ENCODE assay signal across 8 cellular contexts in genomic region chr20:5835234-5835845, GRCh38.
DNase-seq lines count a peak whose midpoint lies in the region; ATAC-seq, FAIRE-seq and TF ChIP-seq lines count a peak whose summit lies in the region.
"Had no signal": no experiment of that assay in that cellular context is flagged by ENCODE, and none has a peak within 500 bp of the region (broad histone marks: within the 10 kb centered on the region; RNA-seq: fewer than 3 reads in every experiment).

No MANE protein-coding gene starts in this region.

- no peak for TF ChIP-seq CTCF in HCT116 (IDR thresholded peaks at IDR 0.05 in 2 of 3, conservative IDR thresholded peaks at IDR 0.05 in 1 of 3; ENCODE audit: borderline replicate concordance in 1 of 3, insufficient read depth in 1 of 3, low read depth in 2 of 3, low read length in 2 of 3)
- no peak for TF ChIP-seq CTCF in H1 (IDR thresholded peaks at IDR 0.05; ENCODE audit: control extremely low read depth in 1 of 3, insufficient read depth in 1 of 3, low read depth in 1 of 3, low read length in 3 of 3)
- no peak for TF ChIP-seq CTCF in sigmoid colon (IDR thresholded peaks at IDR 0.05)

- H3K4me3 ChIP-seq in HCT116 (replicated peaks in 1 of 2; ENCODE audit: low read depth in 1 of 2, low read length in 2 of 2) (no peak overlapping the region), H1 (ENCODE audit: extremely low read depth in 1 of 4, insufficient read depth in 2 of 4, low read depth in 3 of 4, low read length in 4 of 4) (no peak overlapping the region), sigmoid colon (no peak overlapping the region)
- H3K4me3 ChIP-seq: cardiac muscle cell had no signal

- TF ChIP-seq RAD21 in HCT116 (IDR thresholded peaks at IDR 0.05; ENCODE audit: low read depth), result no peak
- TF ChIP-seq RAD21 in H1 (IDR thresholded peaks at IDR 0.05 in 1 of 2, conservative IDR thresholded peaks at IDR 0.05 in 1 of 2; ENCODE audit: low read depth in 2 of 2, low read length in 2 of 2), result no peak

- H3K9me3 ChIP-seq in HCT116 (ENCODE audit: control insufficient read depth in 1 of 2, insufficient read depth in 1 of 2, low read depth in 1 of 2, low read length in 2 of 2), result no peaks in the 10 kb centered on the region
- no peaks in the 10 kb centered on the region for H3K9me3 ChIP-seq in H1 (ENCODE audit: insufficient read depth in 2 of 2, low read depth in 1 of 2, low read length in 1 of 2)
- H3K9me3 ChIP-seq in sigmoid colon, result no peaks in the 10 kb centered on the region

- H3K36me3 ChIP-seq in HCT116 (ENCODE audit: control insufficient read depth in 1 of 2, insufficient read depth in 2 of 2, low read length in 2 of 2), result no peaks in the 10 kb centered on the region
- H3K36me3 ChIP-seq in H1 (ENCODE audit: control insufficient read depth in 2 of 4, insufficient read depth in 4 of 4, low read length in 3 of 4), result no peaks in the 10 kb centered on the region
- H3K36me3 ChIP-seq in sigmoid colon, result no peaks in the 10 kb centered on the region
- H3K36me3 ChIP-seq: cardiac muscle cell had no signal

- H3K23me2 ChIP-seq in H1 (ENCODE audit: low read depth, low read length), result peaks cover 2% of the 10 kb centered on the region; the same call in 1 of the 2 replicates

- no peak overlapping the region for H3K4ac ChIP-seq in H1 (replicated peaks; ENCODE audit: insufficient read length, low read depth, low read length)

- no TSS peak for BruUV-seq in HCT116 (replicated peaks; lab: Mats Ljungman, UMichigan)

- H3K79me2 ChIP-seq in HCT116 (ENCODE audit: insufficient read depth, low read length), result no peaks in the 10 kb centered on the region
- no peaks in the 10 kb centered on the region for H3K79me2 ChIP-seq in H1 (ENCODE audit: control insufficient read depth in 1 of 2, insufficient read depth in 2 of 2, low read length in 2 of 2)

- H4K91ac ChIP-seq in H1 (replicated peaks; ENCODE audit: insufficient read length, low read length), result no peak overlapping the region

- H3K18ac ChIP-seq in H1 (ENCODE audit: extremely low read depth, low read length), result no peak overlapping the region

- DNase-seq in HCT116 (ENCODE audit: low read depth, low spot score) (no peak), RPMI7951 (ENCODE audit: low read depth) (peak; percentile 80), H1 (ENCODE audit: low read depth in 1 of 2, low spot score in 2 of 2) (no peak), pulmonary artery endothelial cell (ENCODE audit: low read depth, low spot score) (peak; percentile 24), sigmoid colon (no peak), SK-N-DZ (ENCODE audit: low spot score) (no peak)

- TF ChIP-seq EP300 in H1 (IDR thresholded peaks at IDR 0.05; ENCODE audit: borderline replicate concordance in 1 of 2, low read depth in 2 of 2, low read length in 2 of 2), result no peak
- no peak for TF ChIP-seq EP300 in sigmoid colon (IDR thresholded peaks at IDR 0.05)

- TF ChIP-seq POLR2A in HCT116 (IDR thresholded peaks at IDR 0.05; ENCODE audit: borderline replicate concordance, extremely low read depth, insufficient read depth, insufficient read length) (no peak), H1 (IDR thresholded peaks at IDR 0.05; ENCODE audit: control extremely low read depth in 1 of 2, low read depth in 2 of 2, low read length in 2 of 2) (no peak), sigmoid colon (IDR thresholded peaks at IDR 0.05) (no peak)

- no peaks in the 10 kb centered on the region for H3K79me1 ChIP-seq in H1 (ENCODE audit: low read depth, low read length)

- H3K27ac ChIP-seq in HCT116 (ENCODE audit: low read depth, low read length) (peak overlapping the region; percentile 44), H1 (ENCODE audit: low read depth, low read length) (no peak overlapping the region), sigmoid colon (peak overlapping the region in 2 of 4 donors; percentile 15 to 38)
- H3K27ac ChIP-seq: cardiac muscle cell had no signal

- H3K56ac ChIP-seq in H1 (replicated peaks; ENCODE audit: insufficient read length, low read depth, low read length), result no peak overlapping the region

- CTCF ChIA-PET in HCT116 (lab: Charles Lee) (no interaction called here), H1 (lab: Charles Lee; ENCODE audit: partially characterized antibody) (interaction anchor here (0.6 to 1.6 kb wide), 6 partner anchors 10 to 1032 kb away, joined by 3 to 4 read pairs (median 3); no protein-coding TSS in a partner anchor)

- H2BK20ac ChIP-seq in H1 (ENCODE audit: low read length), result no peak overlapping the region

- intact Hi-C loops in HCT116 (cut with micrococcal nuclease), result no loop called here
- intact Hi-C loops in sigmoid colon (cut with DNase I), result no loop called here

- ATAC-seq in HCT116 (peak; percentile 46; the same call in 1 of the 2 replicates), GM19023 (IDR thresholded peaks at IDR 0.05; ENCODE audit: unreplicated experiment) (no peak)

- H4K5ac ChIP-seq in H1 (ENCODE audit: insufficient read length, low read depth, low read length), result no peak overlapping the region

- 85% methylated on average over 3 of the region's 3 CpGs; no CpG with 5 or more reads in 1 of the 2 experiments for WGBS in H1 (ENCODE audit: extremely low coverage in 1 of 2, insufficient coverage in 1 of 2, insufficient read length in 1 of 2, insufficient replicate concordance in 2 of 2, low coverage in 1 of 2, low lambda C conversion rate in 2 of 2, missing lambda C conversion rate in 1 of 2), 2 experiments
- 84 to 86% methylated on average over 3 of the region's 3 CpGs for WGBS in sigmoid colon, 2 donors

- H3K9ac ChIP-seq in HCT116 (ENCODE audit: low read length) (no peak overlapping the region), H1 (replicated peaks in 1 of 4; ENCODE audit: extremely low read depth in 1 of 4, low read depth in 3 of 4, low read length in 3 of 4) (no peak overlapping the region)

- no peaks in the 10 kb centered on the region for H3K9me2 ChIP-seq in HCT116 (ENCODE audit: insufficient read depth)

- POLR2A ChIA-PET in HCT116 (lab: Charles Lee) (interaction anchor here (0.8 to 1.1 kb wide), 2 partner anchors 18 to 33 kb away, joined by 3 to 4 read pairs; no protein-coding TSS in a partner anchor), H1 (lab: Charles Lee; ENCODE audit: partially characterized antibody) (no interaction called here)

- peak overlapping the region; percentile 37; the same call in 1 of the 2 replicates for H4K8ac ChIP-seq in H1 (ENCODE audit: extremely low read depth, insufficient read depth, low read length)

- H2BK12ac ChIP-seq in H1 (ENCODE audit: low read depth, low read length), result no peak overlapping the region

- H3K4me1 ChIP-seq in HCT116 (ENCODE audit: control insufficient read depth in 1 of 2, insufficient read depth in 2 of 2, low read length in 2 of 2) (peaks cover 14% of the 10 kb centered on the region in 2 experiments), H1 (replicated peaks in 1 of 4; ENCODE audit: control insufficient read depth in 3 of 4, insufficient read depth in 4 of 4, low read length in 3 of 4) (no peaks in the 10 kb centered on the region), sigmoid colon (peaks cover 0 to 15% (median 10%) of the 10 kb centered on the region in 4 donors)

- H4K20me1 ChIP-seq in HCT116 (ENCODE audit: insufficient read depth), result no peaks in the 10 kb centered on the region
- H4K20me1 ChIP-seq in H1 (replicated peaks in 1 of 2; ENCODE audit: control insufficient read depth in 1 of 2, insufficient read depth in 2 of 2, low read length in 2 of 2), result no peaks in the 10 kb centered on the region

- no peak overlapping the region for H2BK5ac ChIP-seq in H1 (ENCODE audit: low read depth, low read length)

- no peak overlapping the region for H2AK5ac ChIP-seq in H1 (ENCODE audit: low read depth, low read length)

- H3K4me2 ChIP-seq in HCT116 (ENCODE audit: low read length), result peak overlapping the region; percentile 46
- no peak overlapping the region for H3K4me2 ChIP-seq in H1 (ENCODE audit: insufficient read depth in 1 of 2, low read depth in 2 of 2, low read length in 2 of 2)

- RAD21 ChIA-PET in HCT116 (lab: Charles Lee; ENCODE audit: low non-redundant PET in 1 of 2, low total read pairs in 2 of 2, uncharacterized antibody in 2 of 2, unreplicated experiment in 2 of 2), result no interaction called here

- no peak overlapping the region for H3K23ac ChIP-seq in H1 (ENCODE audit: insufficient read length)

- no peaks in the 10 kb centered on the region for H3K27me3 ChIP-seq in HCT116 (ENCODE audit: insufficient read depth, low read length)
- H3K27me3 ChIP-seq in H1 (replicated peaks in 1 of 4; ENCODE audit: control insufficient read depth in 3 of 4, extremely low read depth in 1 of 4, insufficient read depth in 3 of 4, low read length in 3 of 4), result no peaks in the 10 kb centered on the region
- no peaks in the 10 kb centered on the region for H3K27me3 ChIP-seq in sigmoid colon
- H3K27me3 ChIP-seq: cardiac muscle cell had no signal

- no peak overlapping the region for H3K14ac ChIP-seq in H1 (ENCODE audit: insufficient read length)

- no peak overlapping the region for H2BK120ac ChIP-seq in H1 (replicated peaks; ENCODE audit: low read depth, low read length)

- FAIRE-seq in H1 (lab: Jason Lieb, UNC), result no peak

- H2AFZ ChIP-seq in HCT116 (ENCODE audit: low read depth, low read length, poor library complexity, severe bottlenecking) (no peak overlapping the region), H1 (ENCODE audit: low read length) (no peak overlapping the region)

- H2BK15ac ChIP-seq in H1 (ENCODE audit: low read length), result no peak overlapping the region

TF ChIP-seq in H1, 55 proteins besides CTCF, POLR2A, EP300 and RAD21:
- no peak for TF ChIP-seq TEAD4 (IDR thresholded peaks at IDR 0.05; ENCODE audit: low read depth, low read length)

Comparison
In these comparisons a context has a peak if more than half of its experiments do, and no peak if none do; other contexts are left out.
1. DNase-seq: peak in RPMI7951 (single experiment) and pulmonary artery endothelial cell (single experiment); none in HCT116 (single experiment), H1 (0 of 2), sigmoid colon (single experiment) and SK-N-DZ (single experiment).
2. Of the 16 proteins assayed by ChIP-seq in both H1 and HCT116: peak only in H1: none; only in HCT116: JUND; in both: none; in neither: 15.